8 cellular contexts compared by ENCODE assay signal in genomic region chr4:17578482-17578891, GRCh38. TPM values are rescaled to one million over a fixed set of nuclear protein-coding genes. Genes with fewer than 3 reads are reported as not detected.
A peak's percentile ranks its signal among the peaks of the same experiment; 100 is the strongest.
DNase-seq lines count a peak whose midpoint lies in the region; ATAC-seq and TF ChIP-seq lines count a peak whose summit lies in the region.

No MANE protein-coding gene starts in this region.

- TF ChIP-seq CTCF in BE2C (IDR thresholded peaks at IDR 0.05; ENCODE audit: low read depth, low read length) (no peak), foreskin keratinocyte (conservative IDR thresholded peaks at IDR 0.05) (no peak), spleen (IDR thresholded peaks at IDR 0.05 in 8 of 11, conservative IDR thresholded peaks at IDR 0.05 in 3 of 11) (no peak)

- WGBS in spleen, 5 donors: 10 to 27% (median 16%) methylated on average over 6 of the region's 6 CpGs

- ATAC-seq in GM19043 (IDR thresholded peaks at IDR 0.05; ENCODE audit: low read depth, unreplicated experiment): peak; percentile 31
- peak; percentile 35 for ATAC-seq in HG03196 (IDR thresholded peaks at IDR 0.05; ENCODE audit: unreplicated experiment)
- no peak for ATAC-seq in foreskin keratinocyte

- H3K36me3 ChIP-seq in BE2C (peaks cover 13% of the 10 kb centered on the region), spleen (peaks cover 0 to 46% (median 31%) of the 10 kb centered on the region in 6 donors)

- H3K4me1 Mint-ChIP-seq in T-helper 1 cell treated with Interleukin-12 subunit alpha and Interleukin-12 subunit beta and Interleukin-4 antibody, amounts not matched to agents 30 μg/mL and 1 μg/mL, for 36 hours (ENCODE audit: low read depth): peaks cover 40% of the 10 kb centered on the region

- no peak for DNase-seq in BE2C
- no peak for DNase-seq in foreskin keratinocyte
- no peak for DNase-seq in spleen
- no peak for DNase-seq in NCI-H146 (lab: John Stamatoyannopoulos, UW)
- no peak for DNase-seq in NCI-H1105 treated with DMSO at 0.1 percent for 48 hours (lab: John Stamatoyannopoulos, UW)

- H3K9me3 Mint-ChIP-seq in T-helper 1 cell treated with Interleukin-12 subunit alpha and Interleukin-12 subunit beta and Interleukin-4 antibody, amounts not matched to agents 30 μg/mL and 1 μg/mL, for 36 hours: no peaks in the 10 kb centered on the region

- peak overlapping the region; percentile 73 for H3K4me3 ChIP-seq in BE2C (ENCODE audit: low read depth, low read length)
- H3K4me3 ChIP-seq in spleen: peak overlapping the region; percentile 72 to 94 (median 82)

- no peaks in the 10 kb centered on the region for H3K4me1 ChIP-seq in BE2C
- no peaks in the 10 kb centered on the region for H3K4me1 ChIP-seq in foreskin keratinocyte
- peaks cover 16 to 65% (median 40%) of the 10 kb centered on the region in 6 donors for H3K4me1 ChIP-seq in spleen

- TF ChIP-seq POLR2A in spleen (IDR thresholded peaks at IDR 0.05): no peak

- peak overlapping the region; percentile 98 for H3K27ac Mint-ChIP-seq in T-helper 1 cell treated with Interleukin-12 subunit alpha and Interleukin-12 subunit beta and Interleukin-4 antibody, amounts not matched to agents 30 μg/mL and 1 μg/mL, for 36 hours

- H3K9me3 ChIP-seq in BE2C: no peaks in the 10 kb centered on the region
- no peaks in the 10 kb centered on the region for H3K9me3 ChIP-seq in spleen

- H3K4me3 Mint-ChIP-seq in T-helper 1 cell treated with Interleukin-12 subunit alpha and Interleukin-12 subunit beta and Interleukin-4 antibody, amounts not matched to agents 30 μg/mL and 1 μg/mL, for 36 hours: peak overlapping the region; percentile 93

- intact Hi-C loops in spleen (cut with DNase I; ENCODE audit: low total_unique reads): no loop called here

- peaks cover 28% of the 10 kb centered on the region for H3K36me3 Mint-ChIP-seq in T-helper 1 cell treated with Interleukin-12 subunit alpha and Interleukin-12 subunit beta and Interleukin-4 antibody, amounts not matched to agents 30 μg/mL and 1 μg/mL, for 36 hours (ENCODE audit: low read depth)

- no peaks in the 10 kb centered on the region for H3K27me3 Mint-ChIP-seq in T-helper 1 cell treated with Interleukin-12 subunit alpha and Interleukin-12 subunit beta and Interleukin-4 antibody, amounts not matched to agents 30 μg/mL and 1 μg/mL, for 36 hours (ENCODE audit: low read depth)

- H3K27ac ChIP-seq in foreskin keratinocyte (peak overlapping the region; percentile 80), spleen (peak overlapping the region; percentile 82 to 98 (median 95))

- H3K27me3 ChIP-seq in BE2C (no peaks in the 10 kb centered on the region), foreskin keratinocyte (no peaks in the 10 kb centered on the region), spleen (replicated peaks in 1 of 7) (no peaks in the 10 kb centered on the region)

RNA-seq across cellular contexts. Expression of gene LAP3, which starts 1.5 kb away (rescaled TPM):
- 70.6 TPM for polyA plus RNA-seq in BE2C (2012; ENCODE audit: insufficient read depth, insufficient read length, low read depth)
- 95.9 and 96.1 TPM in 2 replicates for total RNA-seq in foreskin keratinocyte
- polyA plus RNA-seq in foreskin keratinocyte: 56.2 and 60.8 TPM in 2 replicates
- 100 to 1,000 TPM in 5 of 7 donors, 10 to 100 TPM in 2; 71.0 to 135 (median 121) TPM for total RNA-seq in spleen
- 10 to 100 TPM; 47.0 to 85.5 (median 52.5) TPM for polyA plus RNA-seq in spleen

RNA-seq across cellular contexts. Expression of gene MED28, which starts 36.0 kb away (rescaled TPM):
- 38.4 TPM for polyA plus RNA-seq in BE2C (2012; ENCODE audit: insufficient read depth, insufficient read length, low read depth)
- total RNA-seq in foreskin keratinocyte (23.8 and 36.3 TPM in 2 replicates), spleen (10 to 100 TPM; 20.4 to 62.5 (median 50.6) TPM)
- polyA plus RNA-seq in foreskin keratinocyte (39.3 and 51.9 TPM in 2 replicates), spleen (10 to 100 TPM in 2 of 3 donors, 1 to 10 TPM in 1; 8.9 to 17.5 (median 15.5) TPM)
